In genomic region chr4:147840846-147841732, GRCh38 we compare ENCODE assay signal across 12 cellular contexts.
A peak's percentile ranks its signal among the peaks of the same experiment; 100 is the strongest.
DNase-seq lines count a peak whose midpoint lies in the region; ATAC-seq and TF ChIP-seq lines count a peak whose summit lies in the region.
"Had no signal": no experiment of that assay in that cellular context is flagged by ENCODE, and none has a peak within 500 bp of the region (broad histone marks: within the 10 kb centered on the region; RNA-seq: fewer than 3 reads in every experiment).

No MANE protein-coding gene starts in this region.

- CTCF ChIA-PET in HEK293 (lab: Yijun Ruan, JAX) = interaction anchor here (0.6 to 0.7 kb wide), 2 partner anchors 163 to 816 kb away, joined by 3 read pairs; no protein-coding TSS in a partner anchor
- CTCF ChIA-PET in CD4-positive, alpha-beta T cell (lab: Charles Lee) = interaction anchor here (1.5 kb wide), 1 partner anchor 26 kb away, joined by 4 read pairs; no protein-coding TSS in a partner anchor

- H3K27me3 Mint-ChIP-seq in CD4-positive, alpha-beta T cell = no peaks in the 10 kb centered on the region

- no peaks in the 10 kb centered on the region for H3K36me3 Mint-ChIP-seq in CD4-positive, alpha-beta T cell (ENCODE audit: low read depth)

- in situ Hi-C loops in GM13977 (cut with MboI; ENCODE audit: low pct_unique_long_range_greater_than_20kb, low sequenced_read_pairs, unreplicated experiment) = no loop called here

- H3K27ac ChIP-seq in HEK293 (ENCODE audit: extremely low read depth, low read depth, low read length) (no peak overlapping the region), lower lobe of right lung (no peak overlapping the region), SJCRH30 (no peak overlapping the region)
- no peak overlapping the region for H3K27ac ChIP-seq in CD4-positive, alpha-beta T cell (ENCODE audit: low read depth, low read length)

- H3K4me1 ChIP-seq in HEK293 (ENCODE audit: control insufficient read depth, insufficient read depth, low read length) (peaks cover under 1% of the 10 kb centered on the region; the same call in 1 of the 2 replicates), lower lobe of right lung (peaks cover 14% of the 10 kb centered on the region), SJCRH30 (peaks cover 4% of the 10 kb centered on the region; the same call in 1 of the 2 replicates)

- TF ChIP-seq CTCF in HEK293 (tag by site-specific recombination; IDR thresholded peaks at IDR 0.05) (no peak), lower lobe of right lung (IDR thresholded peaks at IDR 0.05) (no peak), GM13977 (IDR thresholded peaks at IDR 0.05; ENCODE audit: extremely low read depth, insufficient read depth, missing control alignments) (no peak)
- no peak for TF ChIP-seq CTCF in CD4-positive, alpha-beta T cell (IDR thresholded peaks at IDR 0.05)

- no peak overlapping the region for H3K4me3 ChIP-seq in HEK293 (ENCODE audit: low read depth, low read length)
- no peak overlapping the region for H3K4me3 ChIP-seq in lower lobe of right lung
- H3K4me3 ChIP-seq in SJCRH30 = no peak overlapping the region
- H3K4me3 ChIP-seq: dorsolateral prefrontal cortex had no signal

- H3K27ac Mint-ChIP-seq in CD4-positive, alpha-beta T cell = no peak overlapping the region

- H3K4me1 Mint-ChIP-seq in CD4-positive, alpha-beta T cell (ENCODE audit: low read depth) = no peaks in the 10 kb centered on the region

- H3K4me3 Mint-ChIP-seq in CD4-positive, alpha-beta T cell = no peak overlapping the region

- H3K27me3 ChIP-seq in lower lobe of right lung (ENCODE audit: low read depth) = no peaks in the 10 kb centered on the region
- no peaks in the 10 kb centered on the region for H3K27me3 ChIP-seq in SJCRH30
- no peaks in the 10 kb centered on the region for H3K27me3 ChIP-seq in CD4-positive, alpha-beta T cell (ENCODE audit: control insufficient read depth, insufficient read depth, low read length)

- POLR2A ChIA-PET in HEK293 (lab: Yijun Ruan, JAX) = no interaction called here
- POLR2A ChIA-PET in CD4-positive, alpha-beta T cell (lab: Charles Lee) = no interaction called here

- H3K9me3 Mint-ChIP-seq in CD4-positive, alpha-beta T cell = no peaks in the 10 kb centered on the region

- intact Hi-C loops in lower lobe of right lung (cut with DNase I) = no loop called here
- intact Hi-C loops in CD4-positive, alpha-beta T cell (cut with DNase I, micrococcal nuclease) = no loop called here

- H3K36me3 ChIP-seq in HEK293 (ENCODE audit: control insufficient read depth in 2 of 2, insufficient read depth in 1 of 2, low read length in 2 of 2) = no peaks in the 10 kb centered on the region
- no peaks in the 10 kb centered on the region for H3K36me3 ChIP-seq in lower lobe of right lung
- H3K36me3 ChIP-seq in SJCRH30 = peaks cover 3% of the 10 kb centered on the region; the same call in 1 of the 2 replicates

- peak; percentile 72 for ATAC-seq in GM18870 (IDR thresholded peaks at IDR 0.05; ENCODE audit: unreplicated experiment)
- ATAC-seq in HG03432 (IDR thresholded peaks at IDR 0.05; ENCODE audit: unreplicated experiment) = peak; percentile 74
- peak; percentile 58 to 68 for ATAC-seq in lower lobe of right lung
- no peak for ATAC-seq in CD4-positive, alpha-beta T cell (ENCODE audit: poor library complexity)

- DNase-seq in lower lobe of right lung (no peak), GM13977 (ENCODE audit: low spot score) (no peak), dedifferentiated amniotic fluid mesenchymal stem cell (ENCODE audit: extremely low spot score) (no peak), SJCRH30 (no peak)
- DNase-seq in CD4-positive, alpha-beta T cell = no peak
- DNase-seq: activated CD4-positive, alpha-beta T cell treated with anti-CD3 and anti-CD28 coated beads, Interleukin-2, amount 50 U/mL, for 48 hours; dorsolateral prefrontal cortex; NCI-H446; SK-N-SH had no signal

- H3K9me3 ChIP-seq in HEK293 (ENCODE audit: control insufficient read depth, insufficient read depth, low read depth, low read length) (no peaks in the 10 kb centered on the region), lower lobe of right lung (no peaks in the 10 kb centered on the region), SJCRH30 (replicated peaks) (no peaks in the 10 kb centered on the region)
- no peaks in the 10 kb centered on the region for H3K9me3 ChIP-seq in CD4-positive, alpha-beta T cell (ENCODE audit: control insufficient read depth, low read length)
- H3K9me3 ChIP-seq: SK-N-SH had no signal

TF ChIP-seq in HEK293, 187 proteins besides CTCF, POLR2A, EP300 and RAD21:
- TF ChIP-seq ZNF394 (tag by site-specific recombination; IDR thresholded peaks at IDR 0.05; ENCODE audit: borderline replicate concordance) (no peak), PRDM6 (tag by site-specific recombination; IDR thresholded peaks at IDR 0.05) (0 out of 2 replicates have a peak, but pooled peaks have one; percentile 10)
